In the genomic region with DNA sequence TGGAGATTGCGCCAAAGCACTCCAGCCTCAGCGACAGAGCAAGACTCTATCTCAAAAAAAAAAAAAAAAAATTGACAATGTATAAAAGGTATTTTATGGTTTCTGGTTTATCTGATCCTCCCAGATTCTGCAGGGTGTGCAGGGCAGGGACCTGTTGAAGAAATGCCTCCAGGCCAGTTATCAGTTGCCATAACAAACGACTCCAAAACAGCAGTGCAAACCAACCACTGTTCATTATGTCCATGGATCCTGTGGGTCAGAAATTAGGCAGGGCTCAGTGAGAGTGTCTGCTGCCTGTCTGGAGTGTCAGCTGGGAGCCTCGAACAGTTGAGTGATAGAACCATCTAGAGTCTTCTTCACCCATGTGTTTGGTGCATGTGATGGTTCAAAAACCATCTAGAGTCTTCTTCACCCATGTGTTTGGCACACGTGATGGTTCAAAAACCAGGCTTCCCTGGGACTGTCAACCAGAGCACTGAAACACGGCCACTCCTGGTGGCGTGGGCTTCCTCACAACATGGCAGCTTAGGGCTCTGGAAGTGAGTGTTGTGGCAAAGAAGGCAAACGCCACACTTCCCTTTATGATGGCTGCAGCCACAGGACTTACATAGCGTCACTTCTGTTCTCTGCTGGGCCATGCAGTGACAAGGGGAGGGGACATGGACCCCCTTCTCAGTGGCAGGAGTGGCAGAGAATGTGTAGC, we compare ENCODE assay signal across 16 cellular contexts.
DNase-seq lines count a peak whose midpoint lies in the region; ATAC-seq and TF ChIP-seq lines count a peak whose summit lies in the region.
"Had no signal": no experiment of that assay in that cellular context is flagged by ENCODE, and none has a peak within 500 bp of the region (broad histone marks: within the 10 kb centered on the region; RNA-seq: fewer than 3 reads in every experiment).

No MANE protein-coding gene starts in this region.

- H2AFZ ChIP-seq in neuronal stem cell (ENCODE audit: low read length): no peak overlapping the region

- no peak overlapping the region for H2BK5ac ChIP-seq in neuronal stem cell (ENCODE audit: low read length)

- H3K36me3 ChIP-seq in ascending aorta (peaks cover 0 to 9% of the 10 kb centered on the region in 2 donors), neuronal stem cell (replicated peaks in 1 of 2; ENCODE audit: control insufficient read depth in 2 of 2, insufficient read depth in 2 of 2, low read length in 2 of 2) (no peaks in the 10 kb centered on the region)
- H3K36me3 ChIP-seq: HAP-1 had no signal

- H3K4me1 ChIP-seq in ascending aorta (peaks cover 36 to 84% of the 10 kb centered on the region in 2 donors), neuronal stem cell (ENCODE audit: control insufficient read depth in 2 of 2, insufficient read depth in 1 of 2, low read depth in 1 of 2, low read length in 2 of 2) (peaks cover 0 to 6% of the 10 kb centered on the region in 2 donors)
- H3K4me1 ChIP-seq: HAP-1 had no signal

- peaks cover 30 to 38% (median 33%) of the 10 kb centered on the region in 3 donors for H3K4me1 Mint-ChIP-seq in T-cell

- H3K36me3 Mint-ChIP-seq in T-cell: no peaks in the 10 kb centered on the region

- POLR2A ChIA-PET in T-cell (lab: Charles Lee): no interaction called here

- CTCF ChIA-PET in T-cell (lab: Charles Lee): interaction anchor here in 1 of 2 donors (0.6 kb wide), 1 partner anchor 44 kb away, joined by 3 read pairs; no protein-coding TSS in a partner anchor

- no peak overlapping the region for H2BK12ac ChIP-seq in neuronal stem cell (ENCODE audit: low read length)

- H3K4ac ChIP-seq in neuronal stem cell (ENCODE audit: low read length): no peak overlapping the region

- H3K9me3 ChIP-seq in ascending aorta (no peaks in the 10 kb centered on the region), neuronal stem cell (replicated peaks in 1 of 2; ENCODE audit: control insufficient read depth in 2 of 2, insufficient read depth in 1 of 2, low read depth in 1 of 2, low read length in 2 of 2) (no peaks in the 10 kb centered on the region)
- H3K9me3 ChIP-seq: HAP-1 had no signal

- TF ChIP-seq CTCF in ascending aorta (IDR thresholded peaks at IDR 0.05): no peak
- TF ChIP-seq CTCF in GM13977 (IDR thresholded peaks at IDR 0.05; ENCODE audit: extremely low read depth, insufficient read depth, missing control alignments): no peak

- no peak overlapping the region for H4K8ac ChIP-seq in neuronal stem cell (ENCODE audit: low read depth, low read length)

- no peak overlapping the region for H3K4me2 ChIP-seq in neuronal stem cell (ENCODE audit: insufficient read depth, low read length, poor library complexity, severe bottlenecking)

- H3K79me1 ChIP-seq in neuronal stem cell (ENCODE audit: low read depth, low read length): no peaks in the 10 kb centered on the region

- H3K27me3 Mint-ChIP-seq in T-cell: no peaks in the 10 kb centered on the region

- no peak overlapping the region for H3K9ac ChIP-seq in neuronal stem cell (ENCODE audit: low read depth, low read length, poor library complexity)

- H3K4me3 ChIP-seq in ascending aorta (no peak overlapping the region), neuronal stem cell (ENCODE audit: low read length in 2 of 2) (no peak overlapping the region)
- H3K4me3 ChIP-seq: HAP-1 had no signal

- no peak for ATAC-seq in T-cell (replicated peaks in 1 of 4)

- H3K4me3 Mint-ChIP-seq in T-cell: no peak overlapping the region
- H3K4me3 Mint-ChIP-seq: B cell had no signal

- in situ Hi-C loops in GM13977 (cut with MboI; ENCODE audit: low pct_unique_long_range_greater_than_20kb, low sequenced_read_pairs, unreplicated experiment): loop anchor here (25.0 kb wide), 1 partner anchor 253 kb away; no protein-coding TSS in a partner anchor

- H2BK15ac ChIP-seq in neuronal stem cell (ENCODE audit: low read length): no peak overlapping the region

- WGBS in neuronal stem cell (ENCODE audit: extremely low coverage in 2 of 2, insufficient read length in 2 of 2, insufficient replicate concordance in 1 of 2), 2 donors: no CpG with 5 or more reads among the region's 9 CpGs

- H3K9me3 Mint-ChIP-seq in T-cell: no peaks in the 10 kb centered on the region
- H3K9me3 Mint-ChIP-seq: CD8-positive, alpha-beta memory T cell had no signal

- H3K27me3 ChIP-seq in ascending aorta (no peaks in the 10 kb centered on the region), neuronal stem cell (ENCODE audit: control insufficient read depth in 3 of 3, insufficient read depth in 3 of 3, low read depth in 1 of 3, low read length in 3 of 3) (no peaks in the 10 kb centered on the region)

- intact Hi-C loops in ascending aorta (cut with DNase I): loop anchor here (5.0 kb wide), 1 partner anchor 88 kb away; no protein-coding TSS in a partner anchor

- no peak overlapping the region for H2BK120ac ChIP-seq in neuronal stem cell (ENCODE audit: low read depth, low read length)

- H2AK5ac ChIP-seq in neuronal stem cell (ENCODE audit: low read depth, low read length): no peak overlapping the region

- peak overlapping the region; percentile 51 for H3K18ac ChIP-seq in neuronal stem cell (ENCODE audit: low read length)

- H3K27ac Mint-ChIP-seq in T-cell: no peak overlapping the region
- H3K27ac Mint-ChIP-seq: B cell had no signal

- H3K14ac ChIP-seq in neuronal stem cell (ENCODE audit: low read length): no peak overlapping the region

- H4K91ac ChIP-seq in neuronal stem cell (ENCODE audit: low read depth, low read length, poor library complexity): no peak overlapping the region

- peak; percentile 11 for DNase-seq in CD1c-positive myeloid dendritic cell (ENCODE audit: extremely low spot score)
- DNase-seq in MV-4-11 (lab: John Stamatoyannopoulos, UW): peak; percentile 22
- no peak for DNase-seq in ascending aorta (ENCODE audit: low spot score in 2 of 2)
- DNase-seq in neuronal stem cell (ENCODE audit: low spot score): no peak
- DNase-seq in T-cell: no peak
- DNase-seq in T-helper 9 cell: no peak
- no peak for DNase-seq in GM13977 (ENCODE audit: low spot score)
- DNase-seq: CD8-positive, alpha-beta memory T cell; DMS79; IMR-90; Karpas-422; NCI-H187 treated with DMSO at 0.1 percent for 48 hours; NCI-H446 treated with DMSO at 0.1 percent for 48 hours; RPMI8226 had no signal

- H3K27ac ChIP-seq in ascending aorta: peak overlapping the region; percentile 91 to 96
- H3K27ac ChIP-seq in neuronal stem cell (replicated peaks; ENCODE audit: low read length): no peak overlapping the region

- no peak overlapping the region for H3K23ac ChIP-seq in neuronal stem cell (ENCODE audit: low read depth, low read length, poor library complexity)

Comparison
In these comparisons a context has a peak if more than half of its experiments do, and no peak if none do; other contexts are left out.
1. DNase-seq: peak in CD1c-positive myeloid dendritic cell (single experiment) and MV-4-11 (single experiment); none in ascending aorta (0 of 2), neuronal stem cell (single experiment), T-cell (0 of 34), T-helper 9 cell (single experiment) and GM13977 (single experiment).